Comparison of ENCODE assay signal across 27 cellular contexts in the genomic region with DNA sequence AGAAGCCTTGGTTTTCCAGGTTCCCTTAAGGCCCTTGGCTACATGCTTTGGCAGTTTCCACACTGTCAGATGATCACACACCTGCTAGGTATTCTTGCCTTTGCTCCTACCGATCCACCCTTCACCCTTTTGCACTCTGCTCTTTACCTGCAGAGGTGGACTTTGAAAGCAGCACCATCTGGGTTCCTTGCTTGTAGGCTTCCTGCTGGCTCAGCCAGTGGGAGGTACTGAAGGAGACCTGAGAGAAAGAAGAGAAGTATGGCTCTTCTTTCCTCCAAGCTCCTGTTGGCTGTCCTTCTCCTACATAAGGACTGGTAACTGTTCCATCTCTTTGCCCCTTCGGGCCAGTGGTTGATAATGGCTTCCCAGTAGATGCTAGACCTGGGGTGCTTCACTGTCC. TPM values are rescaled to one million over a fixed set of nuclear protein-coding genes. Genes with fewer than 3 reads are reported as not detected.
DNase-seq lines count a peak whose midpoint lies in the region; ATAC-seq, FAIRE-seq and TF ChIP-seq lines count a peak whose summit lies in the region.
"Had no signal": no experiment of that assay in that cellular context is flagged by ENCODE, and none has a peak within 500 bp of the region (broad histone marks: within the 10 kb centered on the region; RNA-seq: fewer than 3 reads in every experiment).

No MANE protein-coding gene starts in this region.

- no peaks in the 10 kb centered on the region for H3K27me3 Mint-ChIP-seq in endodermal cell (ENCODE audit: insufficient read depth)
- H3K27me3 Mint-ChIP-seq: stimulated activated naive CD8-positive, alpha-beta T cell treated with anti-CD3 and anti-CD28 coated beads, Interleukin-15, Interleukin-2, amounts not matched to agents 100 ng/mL and 50 ng/mL, for 24 hours had no signal

- WGBS in endodermal cell (ENCODE audit: insufficient coverage in 1 of 2, insufficient read length in 1 of 2), 2 experiments, result 75 to 95% methylated on average over 2 of the region's 2 CpGs
- WGBS in small intestine, 3 donors, result 12 to 63% (median 49%) methylated on average over 2 of the region's 2 CpGs

- TF ChIP-seq CTCF in endodermal cell (conservative IDR thresholded peaks at IDR 0.05), result no peak

- H3K4me3 ChIP-seq in endodermal cell (ENCODE audit: low read length), result no peak overlapping the region
- no peak overlapping the region for H3K4me3 ChIP-seq in small intestine (ENCODE audit: low read depth in 1 of 2, low read length in 2 of 2)
- H3K4me3 ChIP-seq: adrenal gland, dorsolateral prefrontal cortex, HAP-1, tibial nerve had no signal

- no peak overlapping the region for H3K9ac ChIP-seq in endodermal cell (ENCODE audit: extremely low read depth, low read length, poor library complexity, severe bottlenecking)

- no peaks in the 10 kb centered on the region for H3K36me3 ChIP-seq in endodermal cell (ENCODE audit: control insufficient read depth, insufficient read depth, low read length)
- no peaks in the 10 kb centered on the region for H3K36me3 ChIP-seq in small intestine (ENCODE audit: control insufficient read depth in 2 of 2, insufficient read depth in 2 of 2, low read length in 2 of 2)
- H3K36me3 ChIP-seq: adrenal gland, HAP-1, tibial nerve had no signal

- H3K27ac ChIP-seq in endodermal cell (ENCODE audit: low read depth, low read length), result no peak overlapping the region
- peak overlapping the region; percentile 51 to 90 for H3K27ac ChIP-seq in small intestine (ENCODE audit: low read depth in 1 of 2, low read length in 1 of 2)
- H3K27ac ChIP-seq: adrenal gland, foreskin keratinocyte, tibial nerve had no signal

- no peak overlapping the region for H3K4me3 Mint-ChIP-seq in endodermal cell
- H3K4me3 Mint-ChIP-seq: natural killer cell; stimulated activated naive CD8-positive, alpha-beta T cell treated with anti-CD3 and anti-CD28 coated beads, Interleukin-15, Interleukin-2, amounts not matched to agents 100 ng/mL and 50 ng/mL, for 24 hours had no signal

- no peaks in the 10 kb centered on the region for H3K36me3 Mint-ChIP-seq in endodermal cell (ENCODE audit: low read depth)
- H3K36me3 Mint-ChIP-seq: natural killer cell had no signal

- H3K4me1 ChIP-seq in endodermal cell (ENCODE audit: control insufficient read depth, insufficient read depth, low read length) (no peaks in the 10 kb centered on the region), small intestine (ENCODE audit: control insufficient read depth in 2 of 2, insufficient read depth in 1 of 2, low read depth in 1 of 2, low read length in 1 of 2) (peaks cover 0 to 12% of the 10 kb centered on the region in 2 donors)
- H3K4me1 ChIP-seq: foreskin keratinocyte had no signal

- intact Hi-C loops in posterior vena cava (cut with DNase I), result loop anchor here (10.0 kb wide), 2 partner anchors 136 to 184 kb away; a partner anchor contains a TSS

- DNase-seq in DMS53 (lab: John Stamatoyannopoulos, UW) (peak; percentile 8), DMS53 treated with DMSO at 0.1 percent for 48 hours (lab: John Stamatoyannopoulos, UW; ENCODE audit: unreplicated experiment) (no peak), NCI-H69 (lab: John Stamatoyannopoulos, UW) (peak; percentile 7), endodermal cell (peak; percentile 43), small intestine (peak; percentile 98), posterior vena cava (ENCODE audit: low spot score) (no peak), cerebellar nuclear complex (lab: John Stamatoyannopoulos, UW) (no peak)
- DNase-seq: 8988T; activated effector memory CD4-positive, alpha-beta T cell treated with Interleukin-2 at 50 U/mL for 16 hours; adrenal gland; AML-193; erythroblast; foreskin keratinocyte; hippocampal formation; islet precursor cell; natural killer cell; NCI-H1417; NCI-H524; posterior cingulate gyrus; stimulated activated CD4-positive, alpha-beta T cell treated with anti-CD3 and anti-CD28 coated beads, Interleukin-2, amount 100 ng/mL, for 24 hours had no signal

- ATAC-seq in HG02588 (IDR thresholded peaks at IDR 0.05; ENCODE audit: unreplicated experiment), result no peak
- ATAC-seq: foreskin keratinocyte, natural killer cell had no signal

- H3K27ac Mint-ChIP-seq in endodermal cell, result no peak overlapping the region
- H3K27ac Mint-ChIP-seq: stimulated activated naive CD8-positive, alpha-beta T cell treated with anti-CD3 and anti-CD28 coated beads, Interleukin-15, Interleukin-2, amounts not matched to agents 100 ng/mL and 50 ng/mL, for 24 hours had no signal

- no peaks in the 10 kb centered on the region for H3K9me3 Mint-ChIP-seq in endodermal cell
- H3K9me3 Mint-ChIP-seq: natural killer cell; stimulated activated naive CD8-positive, alpha-beta T cell treated with anti-CD3 and anti-CD28 coated beads, Interleukin-15, Interleukin-2, amounts not matched to agents 100 ng/mL and 50 ng/mL, for 24 hours had no signal

- H3K27me3 ChIP-seq in endodermal cell (ENCODE audit: control insufficient read depth, insufficient read depth, low read length, poor library complexity, severe bottlenecking), result no peaks in the 10 kb centered on the region
- no peaks in the 10 kb centered on the region for H3K27me3 ChIP-seq in small intestine (ENCODE audit: control insufficient read depth in 2 of 2, insufficient read depth in 2 of 2, low read length in 2 of 2)
- H3K27me3 ChIP-seq: adrenal gland, dorsolateral prefrontal cortex, foreskin keratinocyte, tibial nerve had no signal

- H3K4me1 Mint-ChIP-seq in endodermal cell, result peaks cover 12% of the 10 kb centered on the region

- no peak for FAIRE-seq in small intestine (lab: Jason Lieb, UNC)
- FAIRE-seq: bronchial epithelial cell, D721Med had no signal

- no peaks in the 10 kb centered on the region for H3K9me3 ChIP-seq in endodermal cell (ENCODE audit: control insufficient read depth, low read length)
- no peaks in the 10 kb centered on the region for H3K9me3 ChIP-seq in small intestine (ENCODE audit: control insufficient read depth, low read depth)
- H3K9me3 ChIP-seq: adrenal gland, HAP-1, tibial nerve had no signal

RNA-seq across cellular contexts. Expression of a gene that starts 7.2 kb away (rescaled TPM):
- 10 to 100 TPM; 33.3 to 35.2 TPM for total RNA-seq in endodermal cell
- polyA plus RNA-seq in endodermal cell (2013, experiment 1 of 2), result 25.4 TPM
- polyA plus RNA-seq in endodermal cell (2013, experiment 2 of 2), result 23.1 TPM
- polyA plus RNA-seq in small intestine, result 10 to 100 TPM in 1 of 3 donors, 1 to 10 TPM in 2; 7.6 to 16.3 (median 8.5) TPM
- total RNA-seq in posterior vena cava, result 10 to 100 TPM; 21.3 to 21.8 TPM

RNA-seq across cellular contexts. Expression of a gene that starts 25.2 kb away (rescaled TPM):
- 100 to 1,000 TPM; 192 to 197 TPM for total RNA-seq in endodermal cell
- 227 TPM for polyA plus RNA-seq in endodermal cell (2013, experiment 1 of 2)
- polyA plus RNA-seq in endodermal cell (2013, experiment 2 of 2), result 194 TPM
- polyA plus RNA-seq in small intestine, result 100 to 1,000 TPM; 110 to 149 (median 147) TPM
- 100 to 1,000 TPM in 1 of 2 donors, 10 to 100 TPM in 1; 83.0 to 113 TPM for total RNA-seq in posterior vena cava

Comparison
In these comparisons a context has a peak if more than half of its experiments do, and no peak if none do; other contexts are left out.
1. DNase-seq: peak in DMS53 (single experiment), NCI-H69 (single experiment), endodermal cell (single experiment) and small intestine (single experiment); none in DMS53 treated with DMSO at 0.1 percent for 48 hours (single experiment), posterior vena cava (single experiment) and cerebellar nuclear complex (0 of 2).